ENCODE assay signal across 10 cellular contexts in genomic region chr17:68599873-68600122, GRCh38. TPM values are rescaled to one million over a fixed set of nuclear protein-coding genes. Genes with fewer than 3 reads are reported as not detected.
DNase-seq lines count a peak whose midpoint lies in the region; ATAC-seq and TF ChIP-seq lines count a peak whose summit lies in the region.
"Had no signal": no experiment of that assay in that cellular context is flagged by ENCODE, and none has a peak within 500 bp of the region (broad histone marks: within the 10 kb centered on the region; RNA-seq: fewer than 3 reads in every experiment).

No MANE protein-coding gene starts in this region.

- H3K9me3 ChIP-seq in right lobe of liver = no peaks in the 10 kb centered on the region
- no peaks in the 10 kb centered on the region for H3K9me3 ChIP-seq in spleen

- WGBS in right lobe of liver (ENCODE audit: insufficient coverage, low coverage, low lambda C conversion rate, missing lambda C conversion rate) = 2% methylated on average over 15 of the region's 15 CpGs
- WGBS in spleen, 5 donors = 20 to 30% (median 29%) methylated on average over 14 to 15 of the region's 15 CpGs

- intact Hi-C loops in right lobe of liver (cut with DNase I) = no loop called here
- intact Hi-C loops in spleen (cut with DNase I; ENCODE audit: low total_unique reads) = no loop called here

- H3K4me3 ChIP-seq in cardiac fibroblast (replicated peaks in 1 of 2; ENCODE audit: low read depth in 2 of 2, low read length in 2 of 2) (peak overlapping the region; percentile 40 to 77), right lobe of liver (peak overlapping the region; percentile 68 to 89 (median 71)), spleen (peak overlapping the region; percentile 31 to 74 (median 50))
- H3K4me3 ChIP-seq: GM12878 had no signal

- no peak overlapping the region for H3K27ac Mint-ChIP-seq in IgD-negative memory B cell

- ATAC-seq in right lobe of liver = peak in 3 of 4 donors; percentile 0 to 3 (median 2)
- ATAC-seq: GM12878 had no signal

- TF ChIP-seq POLR2A in right lobe of liver (IDR thresholded peaks at IDR 0.05) (no peak), spleen (IDR thresholded peaks at IDR 0.05) (no peak)

- H3K27me3 Mint-ChIP-seq in IgD-negative memory B cell = peaks cover 50% of the 10 kb centered on the region

- H3K36me3 Mint-ChIP-seq in IgD-negative memory B cell = no peaks in the 10 kb centered on the region

- TF ChIP-seq CTCF in cardiac fibroblast (IDR thresholded peaks at IDR 0.05; ENCODE audit: low read depth, low read length) (no peak), right lobe of liver (IDR thresholded peaks at IDR 0.05) (no peak), spleen (IDR thresholded peaks at IDR 0.05 in 8 of 11, conservative IDR thresholded peaks at IDR 0.05 in 3 of 11) (no peak)

- H3K27me3 ChIP-seq in right lobe of liver (no peaks in the 10 kb centered on the region), spleen (replicated peaks in 1 of 7) (peaks cover 4 to 56% (median 21%) of the 10 kb centered on the region in 7 donors)

- peaks cover 0 to 5% (median 2%) of the 10 kb centered on the region in 3 donors for H3K4me1 Mint-ChIP-seq in IgD-negative memory B cell

- H3K36me3 ChIP-seq in right lobe of liver (no peaks in the 10 kb centered on the region), spleen (no peaks in the 10 kb centered on the region)

- H3K4me1 ChIP-seq in right lobe of liver (peaks cover 0 to 36% (median 18%) of the 10 kb centered on the region in 4 donors), spleen (peaks cover 14 to 77% (median 37%) of the 10 kb centered on the region in 6 donors)

- DNase-seq in cardiac fibroblast (ENCODE audit: low read depth in 2 of 2) = no peak
- DNase-seq in right lobe of liver = no peak
- no peak for DNase-seq in spleen
- DNase-seq in cerebellum (ENCODE audit: low spot score) = no peak
- no peak for DNase-seq in HuH-7.5 (ENCODE audit: low spot score)
- no peak for DNase-seq in DMS53 (lab: John Stamatoyannopoulos, UW)
- no peak for DNase-seq in ACHN
- DNase-seq: NCI-H2107 had no signal

- peak overlapping the region in 3 of 4 donors; percentile 63 to 85 (median 73) for H3K4me3 Mint-ChIP-seq in IgD-negative memory B cell

- in situ Hi-C loops in ACHN (cut with HindIII; ENCODE audit: low pct_ligation_motif_present, low pct_unique_long_range_greater_than_20kb, low sequenced_read_pairs) = no loop called here

- H3K9me3 Mint-ChIP-seq in IgD-negative memory B cell = no peaks in the 10 kb centered on the region

- H3K27ac ChIP-seq in right lobe of liver (peak overlapping the region; percentile 84 to 95 (median 89)), spleen (peak overlapping the region; percentile 21 to 87 (median 72))

RNA-seq across cellular contexts. Expression of gene FAM20A, which starts 1.4 kb away (rescaled TPM):
- not detected for polyA plus RNA-seq in IgD-negative memory B cell
- total RNA-seq in right lobe of liver = 10 to 100 TPM; 28.2 to 86.0 (median 45.0) TPM
- total RNA-seq in spleen = 10 to 100 TPM in 6 of 7 donors, 1 to 10 TPM in 1; 5.0 to 58.0 (median 26.0) TPM
- 10 to 100 TPM; 20.2 to 33.8 (median 26.3) TPM for polyA plus RNA-seq in spleen
- total RNA-seq in cerebellum = 2.8 TPM
- total RNA-seq: GM12878 had no signal
